1 cellular context compared by ENCODE assay signal in the genomic region with DNA sequence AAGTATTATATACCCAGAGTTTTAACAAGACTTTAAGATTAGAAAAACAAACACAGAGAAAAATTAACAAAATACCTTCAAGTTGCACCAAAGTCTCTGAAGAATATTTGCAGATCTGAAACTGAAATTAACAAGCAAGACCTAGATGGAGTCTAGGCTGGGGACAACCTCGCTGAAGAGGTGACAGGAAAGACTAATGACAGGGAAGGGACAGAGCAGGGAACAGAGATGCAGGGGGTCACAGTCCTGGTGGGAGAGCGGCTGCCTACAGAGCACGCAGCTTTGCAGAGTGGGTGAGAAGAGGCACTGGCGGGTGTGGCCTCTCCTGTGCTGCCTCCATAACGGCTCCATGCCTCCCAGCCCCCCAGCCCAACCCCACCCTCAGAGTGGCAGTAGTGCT.
TF ChIP-seq lines count a peak whose summit lies in the region.

No MANE protein-coding gene starts in this region.

TF ChIP-seq in GM12878, 131 proteins besides CTCF, POLR2A, EP300 and RAD21 (continued from another document):
- TF ChIP-seq PKNOX1 (IDR thresholded peaks at IDR 0.05) (no peak), SUPT20H (IDR thresholded peaks at IDR 0.05; ENCODE audit: borderline replicate concordance, control insufficient read depth, low read depth, low read length) (no peak), ZZZ3 (IDR thresholded peaks at IDR 0.05; ENCODE audit: control insufficient read depth, insufficient read length, low read depth) (no peak), ZNF622 (IDR thresholded peaks at IDR 0.05) (no peak), HSF1 (IDR thresholded peaks at IDR 0.05; ENCODE audit: low read depth, low read length) (no peak), EED (IDR thresholded peaks at IDR 0.05; ENCODE audit: low read depth) (no peak), PBX3 (IDR thresholded peaks at IDR 0.05; ENCODE audit: insufficient replicate concordance, low read depth, low read length) (no peak)
TF ChIP-seq in GM12878: peak in this region for 0.
